In the genomic region with DNA sequence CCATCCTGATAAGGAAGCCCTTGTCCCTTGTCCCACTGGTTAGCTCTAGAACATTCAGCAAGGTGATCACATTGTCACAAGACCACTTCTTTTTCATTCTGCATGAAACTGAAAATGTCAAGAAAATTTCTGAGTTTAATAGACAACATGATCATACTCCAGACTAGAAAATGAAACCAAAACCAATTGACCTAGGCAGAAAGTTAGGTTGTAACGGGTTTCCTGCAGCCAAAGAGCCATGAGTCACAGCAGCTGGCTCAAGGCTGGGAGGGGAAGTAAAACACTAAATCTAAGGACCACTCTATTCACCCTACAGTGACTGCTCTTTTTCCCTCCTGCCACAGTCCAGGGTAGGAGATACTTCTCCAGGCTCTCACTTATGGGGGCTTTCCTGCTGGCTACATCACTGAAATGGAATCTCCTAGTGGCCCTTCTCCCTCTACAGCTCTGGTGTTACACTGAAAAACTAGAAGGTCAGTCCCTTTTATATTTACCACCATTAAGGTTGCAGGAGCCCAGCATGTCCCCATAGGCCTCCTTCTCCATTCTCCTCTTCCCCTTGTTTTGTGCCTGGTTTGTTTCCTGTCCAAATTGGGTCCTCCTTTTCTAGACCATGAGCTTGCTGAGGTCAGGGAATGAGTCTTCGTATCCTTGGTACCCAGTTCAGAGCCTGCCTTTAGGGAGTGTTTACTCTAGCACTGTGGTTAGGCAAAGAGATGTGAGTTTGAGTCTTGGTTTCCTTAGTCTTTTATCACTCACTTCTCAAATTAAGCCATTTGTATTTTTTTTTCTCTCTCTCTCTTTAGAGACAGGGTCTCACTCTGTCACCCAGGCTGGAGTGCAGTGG, we compare ENCODE assay signal across 8 cellular contexts.
DNase-seq lines count a peak whose midpoint lies in the region; ATAC-seq and TF ChIP-seq lines count a peak whose summit lies in the region.

No MANE protein-coding gene starts in this region.

- H3K4me3 ChIP-seq in OCI-LY3 (ENCODE audit: low read length) = peak overlapping the region; percentile 58
- H3K4me3 ChIP-seq in skeletal muscle satellite cell (ENCODE audit: low read length) = peak overlapping the region; percentile 61

- peak; percentile 89 for ATAC-seq in HG02981 (IDR thresholded peaks at IDR 0.05; ENCODE audit: unreplicated experiment)
- ATAC-seq in activated T-helper 17 cell treated with anti-CD3 and anti-CD28 coated beads, Interleukin-2, amount 50 U/mL, for 72 hours (replicated peaks) = peak; percentile 95

- TF ChIP-seq CTCF in OCI-LY3 (IDR thresholded peaks at IDR 0.05; ENCODE audit: low read depth, low read length) = no peak

- peak overlapping the region; percentile 94 for H3K27ac Mint-ChIP-seq in activated T-helper 17 cell treated with anti-CD3 and anti-CD28 coated beads, Interleukin-2, amount 50 U/mL, for 72 hours

- no peaks in the 10 kb centered on the region for H3K27me3 ChIP-seq in OCI-LY3 (ENCODE audit: low read depth, low read length)
- H3K27me3 ChIP-seq in skeletal muscle satellite cell (ENCODE audit: control insufficient read depth, insufficient read depth, low read length) = no peaks in the 10 kb centered on the region

- H3K9me3 ChIP-seq in OCI-LY3 (ENCODE audit: insufficient read depth, low read length) (no peaks in the 10 kb centered on the region), skeletal muscle satellite cell (replicated peaks; ENCODE audit: low read length) (no peaks in the 10 kb centered on the region)

- H3K9me3 Mint-ChIP-seq in activated T-helper 17 cell treated with anti-CD3 and anti-CD28 coated beads, Interleukin-2, amount 50 U/mL, for 72 hours = peaks cover 6% of the 10 kb centered on the region

- peak overlapping the region; percentile 96 for H3K27ac ChIP-seq in OCI-LY3 (ENCODE audit: low read length)

- H3K36me3 ChIP-seq in OCI-LY3 (replicated peaks; ENCODE audit: low read depth, low read length) (no peaks in the 10 kb centered on the region), skeletal muscle satellite cell (ENCODE audit: insufficient read depth, low read length) (no peaks in the 10 kb centered on the region)

- 0 out of 2 replicates have a peak overlapping the region, but pooled peaks have one; percentile 25 for H2AFZ ChIP-seq in OCI-LY3 (ENCODE audit: low read depth, low read length)

- peaks cover 24% of the 10 kb centered on the region for H3K4me1 Mint-ChIP-seq in activated T-helper 17 cell treated with anti-CD3 and anti-CD28 coated beads, Interleukin-2, amount 50 U/mL, for 72 hours

- peak overlapping the region; percentile 79 for H3K4me3 Mint-ChIP-seq in activated T-helper 17 cell treated with anti-CD3 and anti-CD28 coated beads, Interleukin-2, amount 50 U/mL, for 72 hours

- H3K9ac ChIP-seq in OCI-LY3 (ENCODE audit: low read length) (peak overlapping the region; percentile 74), skeletal muscle satellite cell (ENCODE audit: low read depth, low read length) (peak overlapping the region; percentile 69)

- no peaks in the 10 kb centered on the region for H3K79me2 ChIP-seq in OCI-LY3 (ENCODE audit: low read length)

- H4K20me1 ChIP-seq in OCI-LY3 (ENCODE audit: insufficient read depth, low read length) = no peaks in the 10 kb centered on the region

- peak overlapping the region; percentile 86 for H3K4me2 ChIP-seq in OCI-LY3 (ENCODE audit: low read length)
- H3K4me2 ChIP-seq in skeletal muscle satellite cell (ENCODE audit: low read length) = peak overlapping the region; percentile 81

- H3K27me3 Mint-ChIP-seq in activated T-helper 17 cell treated with anti-CD3 and anti-CD28 coated beads, Interleukin-2, amount 50 U/mL, for 72 hours = no peaks in the 10 kb centered on the region

- DNase-seq in DMS79 treated with DMSO at 0.1 percent for 48 hours (lab: John Stamatoyannopoulos, UW) = peak; percentile 22
- DNase-seq in DMS79 (lab: John Stamatoyannopoulos, UW) = no peak
- peak; percentile 45 for DNase-seq in germinal center (ENCODE audit: low spot score)
- no peak for DNase-seq in NCI-H510A (lab: John Stamatoyannopoulos, UW)

- peaks cover 49% of the 10 kb centered on the region for H3K4me1 ChIP-seq in OCI-LY3 (ENCODE audit: low read length)
- peaks cover 42% of the 10 kb centered on the region for H3K4me1 ChIP-seq in skeletal muscle satellite cell (ENCODE audit: control insufficient read depth, insufficient read depth, low read length)

- no peaks in the 10 kb centered on the region for H3K36me3 Mint-ChIP-seq in activated T-helper 17 cell treated with anti-CD3 and anti-CD28 coated beads, Interleukin-2, amount 50 U/mL, for 72 hours (ENCODE audit: low read depth)

Comparison
In these comparisons a context has a peak if more than half of its experiments do, and no peak if none do; other contexts are left out.
1. DNase-seq: peak in DMS79 treated with DMSO at 0.1 percent for 48 hours (single experiment) and germinal center (single experiment); none in DMS79 (single experiment) and NCI-H510A (single experiment).